10 cellular contexts compared by ENCODE assay signal in the genomic region with DNA sequence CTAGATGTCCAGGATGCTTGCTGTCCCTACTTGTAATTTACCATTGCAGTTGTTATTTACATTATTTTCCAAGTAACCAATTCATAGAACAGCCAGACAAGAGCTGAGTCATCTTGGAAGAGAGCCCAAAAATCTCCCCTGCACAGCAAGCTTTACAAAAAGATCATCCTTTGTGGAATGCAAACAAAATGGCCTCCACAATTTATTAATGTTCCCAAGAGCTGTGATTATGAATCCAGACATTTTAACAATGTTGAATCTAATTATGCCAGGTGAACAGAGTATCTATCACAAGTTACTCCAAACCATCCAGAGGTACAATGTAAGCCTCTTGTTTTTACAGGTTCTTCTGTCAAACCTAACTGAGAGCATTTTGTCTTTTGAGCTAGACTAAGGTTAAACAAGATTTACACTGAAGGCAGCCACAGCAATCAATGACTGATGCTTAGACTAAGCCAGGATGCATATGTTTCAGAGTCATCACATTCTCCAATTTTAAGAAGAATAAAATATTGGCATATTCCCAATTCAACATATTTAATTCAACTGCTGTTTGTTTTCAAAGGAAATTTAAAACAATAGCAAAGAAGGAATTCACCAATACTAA.
DNase-seq lines count a peak whose midpoint lies in the region; ATAC-seq and TF ChIP-seq lines count a peak whose summit lies in the region.
"Had no signal": no experiment of that assay in that cellular context is flagged by ENCODE, and none has a peak within 500 bp of the region (broad histone marks: within the 10 kb centered on the region; RNA-seq: fewer than 3 reads in every experiment).

No MANE protein-coding gene starts in this region.

- no peaks in the 10 kb centered on the region for H3K4me1 ChIP-seq in CD8-positive, alpha-beta memory T cell (ENCODE audit: insufficient read depth, low read length)
- no peaks in the 10 kb centered on the region for H3K4me1 ChIP-seq in left lung

- no peaks in the 10 kb centered on the region for H3K36me3 ChIP-seq in CD8-positive, alpha-beta memory T cell (ENCODE audit: insufficient read depth, low read length)
- no peaks in the 10 kb centered on the region for H3K36me3 ChIP-seq in left lung
- H3K36me3 ChIP-seq: esophagus squamous epithelium, neutrophil had no signal

- no peaks in the 10 kb centered on the region for H3K4me1 Mint-ChIP-seq in CD8-positive, alpha-beta memory T cell

- no peak overlapping the region for H3K27ac ChIP-seq in CD8-positive, alpha-beta memory T cell (ENCODE audit: low read depth, low read length)
- no peak overlapping the region for H3K27ac ChIP-seq in left lung
- H3K27ac ChIP-seq: esophagus squamous epithelium, neutrophil had no signal

- POLR2A ChIA-PET in CD8-positive, alpha-beta memory T cell (lab: Charles Lee) = no interaction called here

- no peak overlapping the region for H3K27ac Mint-ChIP-seq in CD8-positive, alpha-beta memory T cell

- no peaks in the 10 kb centered on the region for H3K9me3 ChIP-seq in CD8-positive, alpha-beta memory T cell (ENCODE audit: low read length)
- H3K9me3 ChIP-seq in left lung = no peaks in the 10 kb centered on the region
- H3K9me3 ChIP-seq: esophagus squamous epithelium, neutrophil had no signal

- no peak overlapping the region for H3K4me3 Mint-ChIP-seq in CD8-positive, alpha-beta memory T cell

- DNase-seq in Daoy (ENCODE audit: low read depth) (peak; percentile 79), NCI-H2081 (lab: John Stamatoyannopoulos, UW) (peak; percentile 11 to 57), brain pericyte (ENCODE audit: low read depth, low spot score) (peak; percentile 78), non-pigmented ciliary epithelial cell (ENCODE audit: low read depth) (peak; percentile 88), activated gamma-delta T cell (lab: John Stamatoyannopoulos, UW) (no peak), MV-4-11 (lab: John Stamatoyannopoulos, UW) (no peak), left lung (no peak)
- DNase-seq in CD8-positive, alpha-beta memory T cell = no peak
- DNase-seq: esophagus squamous epithelium had no signal

- no peaks in the 10 kb centered on the region for H3K27me3 Mint-ChIP-seq in CD8-positive, alpha-beta memory T cell

- CTCF ChIA-PET in CD8-positive, alpha-beta memory T cell (lab: Charles Lee) = no interaction called here

- H3K36me3 Mint-ChIP-seq in CD8-positive, alpha-beta memory T cell = peaks cover 5 to 30% (median 8%) of the 10 kb centered on the region in 3 donors

- H3K9me3 Mint-ChIP-seq in CD8-positive, alpha-beta memory T cell = peaks cover 0 to 2% (median 0%) of the 10 kb centered on the region in 5 donors

- TF ChIP-seq CTCF in left lung (IDR thresholded peaks at IDR 0.05) = no peak

- no peak overlapping the region for H3K4me3 ChIP-seq in CD8-positive, alpha-beta memory T cell (ENCODE audit: low read length)
- no peak overlapping the region for H3K4me3 ChIP-seq in left lung
- H3K4me3 ChIP-seq: esophagus squamous epithelium had no signal

- ATAC-seq in left lung = no peak

- intact Hi-C loops in left lung (cut with DNase I) = no loop called here

- H3K27me3 ChIP-seq in CD8-positive, alpha-beta memory T cell (ENCODE audit: insufficient read depth, low read length, poor library complexity, severe bottlenecking) = no peaks in the 10 kb centered on the region
- H3K27me3 ChIP-seq in left lung = no peaks in the 10 kb centered on the region
- H3K27me3 ChIP-seq: esophagus squamous epithelium, neutrophil had no signal

Comparison
In these comparisons a context has a peak if more than half of its experiments do, and no peak if none do; other contexts are left out.
1. DNase-seq: peak in Daoy (single experiment), NCI-H2081 (2 of 2), brain pericyte (single experiment) and non-pigmented ciliary epithelial cell (single experiment); none in CD8-positive, alpha-beta memory T cell (0 of 5), activated gamma-delta T cell (single experiment), MV-4-11 (single experiment) and left lung (0 of 2).